19 cellular contexts compared by ENCODE assay signal in genomic region chr7:46253500-46253899, GRCh38.
DNase-seq lines count a peak whose midpoint lies in the region; ATAC-seq, FAIRE-seq and TF ChIP-seq lines count a peak whose summit lies in the region.
"Had no signal": no experiment of that assay in that cellular context is flagged by ENCODE, and none has a peak within 500 bp of the region (broad histone marks: within the 10 kb centered on the region; RNA-seq: fewer than 3 reads in every experiment).

No MANE protein-coding gene starts in this region.

- CTCF ChIA-PET in SK-N-SH (lab: Yijun Ruan, JAX) = no interaction called here
- CTCF ChIA-PET in PC-9 (lab: Charles Lee) = no interaction called here
- CTCF ChIA-PET in CD8-positive, alpha-beta memory T cell (lab: Charles Lee) = no interaction called here

- H3K36me3 Mint-ChIP-seq in CD8-positive, alpha-beta memory T cell = peaks cover 0 to 2% (median 0%) of the 10 kb centered on the region in 3 donors
- H3K36me3 Mint-ChIP-seq: CD4-positive, CD25-positive, alpha-beta regulatory T cell had no signal

- H3K4me2 ChIP-seq in SK-N-SH (no peak overlapping the region), PC-9 (no peak overlapping the region), hepatocyte (no peak overlapping the region)
- H3K4me2 ChIP-seq: KMS-11 had no signal

- H3K9me3 ChIP-seq in SK-N-SH = peaks cover 21% of the 10 kb centered on the region; the same call in 1 of the 2 replicates
- peaks cover 23% of the 10 kb centered on the region for H3K9me3 ChIP-seq in PC-9 (ENCODE audit: insufficient read depth, low read depth)
- no peaks in the 10 kb centered on the region for H3K9me3 ChIP-seq in hepatocyte (ENCODE audit: low read depth)
- no peaks in the 10 kb centered on the region for H3K9me3 ChIP-seq in CD8-positive, alpha-beta memory T cell (ENCODE audit: low read length)

- H3K4me1 ChIP-seq in SK-N-SH (ENCODE audit: control insufficient read depth in 1 of 2, insufficient read depth in 2 of 2, low read depth in 1 of 2, low read length in 1 of 2) (peaks cover 8 to 11% of the 10 kb centered on the region in 2 experiments; a peak in 3 of 4 replicates), PC-9 (replicated peaks; ENCODE audit: insufficient read depth) (peaks cover 24% of the 10 kb centered on the region), hepatocyte (ENCODE audit: insufficient read depth) (no peaks in the 10 kb centered on the region)
- H3K4me1 ChIP-seq in CD8-positive, alpha-beta memory T cell (ENCODE audit: insufficient read depth, low read length) = no peaks in the 10 kb centered on the region

- no peaks in the 10 kb centered on the region for H3K27me3 Mint-ChIP-seq in CD8-positive, alpha-beta memory T cell
- H3K27me3 Mint-ChIP-seq: CD4-positive, CD25-positive, alpha-beta regulatory T cell had no signal

- ATAC-seq in SK-N-SH treated with all-trans-retinoic acid at 6 μM for 48 hours (no peak), HG03460 (IDR thresholded peaks at IDR 0.05; ENCODE audit: unreplicated experiment) (no peak)
- ATAC-seq: Right ventricle myocardium inferior had no signal

- peak; percentile 62 for FAIRE-seq in urothelium cell line (lab: Jason Lieb, UNC)
- FAIRE-seq: RCC 7860 had no signal

- TF ChIP-seq CTCF in SK-N-SH (IDR thresholded peaks at IDR 0.05) = no peak
- TF ChIP-seq CTCF in PC-9 (conservative IDR thresholded peaks at IDR 0.05) = no peak
- TF ChIP-seq CTCF in hepatocyte (IDR thresholded peaks at IDR 0.05; ENCODE audit: poor library complexity) = no peak
- TF ChIP-seq CTCF in dorsolateral prefrontal cortex (IDR thresholded peaks at IDR 0.05 in 54 of 56, conservative IDR thresholded peaks at IDR 0.05 in 2 of 56; ENCODE audit: low read depth in 1 of 56, partially characterized antibody in 56 of 56) = no peak

- no peak overlapping the region for H2AFZ ChIP-seq in SK-N-SH (ENCODE audit: low read depth)
- H2AFZ ChIP-seq in PC-9 = no peak overlapping the region
- H2AFZ ChIP-seq in hepatocyte = no peak overlapping the region

- H3K27ac ChIP-seq in SK-N-SH (ENCODE audit: low read depth in 2 of 2, low read length in 1 of 2) = no peak overlapping the region
- no peak overlapping the region for H3K27ac ChIP-seq in PC-9
- peak overlapping the region; percentile 15 for H3K27ac ChIP-seq in hepatocyte
- H3K27ac ChIP-seq in CD8-positive, alpha-beta memory T cell (ENCODE audit: low read depth, low read length) = no peak overlapping the region
- H3K27ac ChIP-seq in dorsolateral prefrontal cortex = no peak overlapping the region
- H3K27ac ChIP-seq: KMS-11 had no signal

- H4K20me1 ChIP-seq in SK-N-SH (ENCODE audit: insufficient read depth) = no peaks in the 10 kb centered on the region
- H4K20me1 ChIP-seq in PC-9 (ENCODE audit: insufficient read depth) = no peaks in the 10 kb centered on the region
- H4K20me1 ChIP-seq in hepatocyte (ENCODE audit: insufficient read depth, poor library complexity, severe bottlenecking) = no peaks in the 10 kb centered on the region

- no peak overlapping the region for H3K9ac ChIP-seq in SK-N-SH
- H3K9ac ChIP-seq: KMS-11 had no signal

- no TSS peak for BruUV-seq in PC-9 (replicated peaks; lab: Mats Ljungman, UMichigan)

- no peaks in the 10 kb centered on the region for H3K27me3 ChIP-seq in SK-N-SH (ENCODE audit: insufficient read depth)
- no peaks in the 10 kb centered on the region for H3K27me3 ChIP-seq in PC-9 (ENCODE audit: insufficient read depth, low read depth)
- no peaks in the 10 kb centered on the region for H3K27me3 ChIP-seq in hepatocyte
- H3K27me3 ChIP-seq in CD8-positive, alpha-beta memory T cell (ENCODE audit: insufficient read depth, low read length, poor library complexity, severe bottlenecking) = no peaks in the 10 kb centered on the region
- peaks cover 0 to 14% (median 0%) of the 10 kb centered on the region in 45 donors for H3K27me3 ChIP-seq in dorsolateral prefrontal cortex

- H3F3A ChIP-seq in SK-N-SH (replicated peaks; ENCODE audit: insufficient read depth) (peaks cover 30% of the 10 kb centered on the region), PC-9 (ENCODE audit: insufficient read depth, low read depth) (peaks cover 8% of the 10 kb centered on the region; the same call in 1 of the 2 replicates)

- WGBS in SK-N-SH (ENCODE audit: low lambda C conversion rate) = 71% methylated on average over 1 of the region's 1 CpG
- 74% methylated on average over 1 of the region's 1 CpG for WGBS in hepatocyte (ENCODE audit: low lambda C conversion rate, missing lambda C conversion rate)

- POLR2A ChIA-PET in SK-N-SH (lab: Yijun Ruan, JAX) (no interaction called here), PC-9 (lab: Charles Lee; ENCODE audit: unreplicated experiment) (no interaction called here)
- POLR2A ChIA-PET in CD8-positive, alpha-beta memory T cell (lab: Charles Lee) = no interaction called here

- H3K9me3 Mint-ChIP-seq in CD8-positive, alpha-beta memory T cell = peaks cover under 1 to 11% (median 4%) of the 10 kb centered on the region in 5 donors

- TF ChIP-seq RAD21 in SK-N-SH (IDR thresholded peaks at IDR 0.05; ENCODE audit: low read length) = no peak

- H3K36me3 ChIP-seq in SK-N-SH (replicated peaks in 1 of 2; ENCODE audit: control insufficient read depth in 1 of 2, insufficient read depth in 2 of 2, low read length in 1 of 2) (peaks cover 0 to 6% of the 10 kb centered on the region in 2 experiments), PC-9 (ENCODE audit: low read depth) (no peaks in the 10 kb centered on the region), hepatocyte (replicated peaks; ENCODE audit: insufficient read depth, low read depth) (no peaks in the 10 kb centered on the region)
- H3K36me3 ChIP-seq in CD8-positive, alpha-beta memory T cell (ENCODE audit: insufficient read depth, low read length) = no peaks in the 10 kb centered on the region

- H3K27ac Mint-ChIP-seq in CD8-positive, alpha-beta memory T cell = no peak overlapping the region
- H3K27ac Mint-ChIP-seq: B cell; CD4-positive, CD25-positive, alpha-beta regulatory T cell had no signal

- TF ChIP-seq EP300 in SK-N-SH (IDR thresholded peaks at IDR 0.05; ENCODE audit: borderline replicate concordance in 1 of 2, low read depth in 1 of 2, low read length in 1 of 2) = no peak

- H3K4me1 Mint-ChIP-seq in CD8-positive, alpha-beta memory T cell = no peaks in the 10 kb centered on the region
- H3K4me1 Mint-ChIP-seq: B cell; CD4-positive, CD25-positive, alpha-beta regulatory T cell had no signal

- intact Hi-C loops in PC-9 (cut with micrococcal nuclease; ENCODE audit: unreplicated experiment) (loop anchor here (1.0 to 2.0 kb wide), 5 partner anchors 37 to 330 kb away; no protein-coding TSS in a partner anchor), dorsolateral prefrontal cortex (cut with DNase I) (no loop called here)

- H3K4me3 ChIP-seq in SK-N-SH (ENCODE audit: low read depth in 2 of 2, low read length in 1 of 2) (no peak overlapping the region), PC-9 (no peak overlapping the region), hepatocyte (no peak overlapping the region), dorsolateral prefrontal cortex (no peak overlapping the region)
- H3K4me3 ChIP-seq in CD8-positive, alpha-beta memory T cell (ENCODE audit: low read length) = no peak overlapping the region

- H3K79me2 ChIP-seq in SK-N-SH (ENCODE audit: insufficient read depth) (no peaks in the 10 kb centered on the region), PC-9 (ENCODE audit: low read depth) (no peaks in the 10 kb centered on the region), hepatocyte (no peaks in the 10 kb centered on the region)

- no peak for DNase-seq in SK-N-SH
- peak; percentile 34 to 79 for DNase-seq in PC-9
- DNase-seq in hepatocyte (ENCODE audit: low spot score) = no peak
- DNase-seq in urothelium cell line (ENCODE audit: low spot score) = no peak
- no peak for DNase-seq in CD8-positive, alpha-beta memory T cell
- DNase-seq in dorsolateral prefrontal cortex = no peak
- DNase-seq: 8988T; CD4-positive, CD25-positive, alpha-beta regulatory T cell; NCI-H1417; NCI-H187; NCI-H2107; NCI-H2227 treated with DMSO at 0.1 percent for 48 hours; NCI-H524 had no signal

- H3K9me2 ChIP-seq in SK-N-SH = no peaks in the 10 kb centered on the region; the same call in 1 of the 2 replicates
- H3K9me2 ChIP-seq in PC-9 (ENCODE audit: insufficient read depth) = no peaks in the 10 kb centered on the region
- H3K9me2 ChIP-seq in hepatocyte (replicated peaks; ENCODE audit: insufficient read depth) = no peaks in the 10 kb centered on the region

- no peak overlapping the region for H3K4me3 Mint-ChIP-seq in CD8-positive, alpha-beta memory T cell
- H3K4me3 Mint-ChIP-seq: B cell; CD4-positive, CD25-positive, alpha-beta regulatory T cell had no signal

TF ChIP-seq in SK-N-SH, 30 proteins besides CTCF, POLR2A, EP300 and RAD21:
- TF ChIP-seq PBX3 (IDR thresholded peaks at IDR 0.05) (no peak), TCF12 (IDR thresholded peaks at IDR 0.05) (peak; percentile 26; the same call in 1 of the 2 replicates), JUND (IDR thresholded peaks at IDR 0.05) (no peak)

TF ChIP-seq in SK-N-SH treated with all-trans-retinoic acid at 6 μM for 48 hours, 23 proteins besides CTCF, POLR2A, EP300 and RAD21 (continues in another document):
- TF ChIP-seq ZNF8 (CRISPR knock-in tag; IDR thresholded peaks at IDR 0.05) (no peak), OSR1 (CRISPR knock-in tag; IDR thresholded peaks at IDR 0.05) (no peak), ZNF70 (CRISPR knock-in tag; IDR thresholded peaks at IDR 0.05) (no peak), ZNF565 (CRISPR knock-in tag; conservative IDR thresholded peaks at IDR 0.05; ENCODE audit: low read depth) (no peak), PPARA (CRISPR knock-in tag; IDR thresholded peaks at IDR 0.05; ENCODE audit: borderline replicate concordance) (no peak), TCF4 (CRISPR knock-in tag; IDR thresholded peaks at IDR 0.05; ENCODE audit: borderline replicate concordance) (no peak), CREB5 (CRISPR knock-in tag; IDR thresholded peaks at IDR 0.05; ENCODE audit: low read depth) (no peak), CSDC2 (CRISPR knock-in tag; IDR thresholded peaks at IDR 0.05) (no peak), ISL1 (CRISPR knock-in tag; IDR thresholded peaks at IDR 0.05) (no peak)

Comparison
In these comparisons a context has a peak if more than half of its experiments do, and no peak if none do; other contexts are left out.
1. DNase-seq: peak in PC-9 (2 of 2); none in SK-N-SH (single experiment), hepatocyte (single experiment), urothelium cell line (single experiment), CD8-positive, alpha-beta memory T cell (0 of 5) and dorsolateral prefrontal cortex (0 of 10).